Comparison of ENCODE assay signal across 8 cellular contexts in the genomic region with DNA sequence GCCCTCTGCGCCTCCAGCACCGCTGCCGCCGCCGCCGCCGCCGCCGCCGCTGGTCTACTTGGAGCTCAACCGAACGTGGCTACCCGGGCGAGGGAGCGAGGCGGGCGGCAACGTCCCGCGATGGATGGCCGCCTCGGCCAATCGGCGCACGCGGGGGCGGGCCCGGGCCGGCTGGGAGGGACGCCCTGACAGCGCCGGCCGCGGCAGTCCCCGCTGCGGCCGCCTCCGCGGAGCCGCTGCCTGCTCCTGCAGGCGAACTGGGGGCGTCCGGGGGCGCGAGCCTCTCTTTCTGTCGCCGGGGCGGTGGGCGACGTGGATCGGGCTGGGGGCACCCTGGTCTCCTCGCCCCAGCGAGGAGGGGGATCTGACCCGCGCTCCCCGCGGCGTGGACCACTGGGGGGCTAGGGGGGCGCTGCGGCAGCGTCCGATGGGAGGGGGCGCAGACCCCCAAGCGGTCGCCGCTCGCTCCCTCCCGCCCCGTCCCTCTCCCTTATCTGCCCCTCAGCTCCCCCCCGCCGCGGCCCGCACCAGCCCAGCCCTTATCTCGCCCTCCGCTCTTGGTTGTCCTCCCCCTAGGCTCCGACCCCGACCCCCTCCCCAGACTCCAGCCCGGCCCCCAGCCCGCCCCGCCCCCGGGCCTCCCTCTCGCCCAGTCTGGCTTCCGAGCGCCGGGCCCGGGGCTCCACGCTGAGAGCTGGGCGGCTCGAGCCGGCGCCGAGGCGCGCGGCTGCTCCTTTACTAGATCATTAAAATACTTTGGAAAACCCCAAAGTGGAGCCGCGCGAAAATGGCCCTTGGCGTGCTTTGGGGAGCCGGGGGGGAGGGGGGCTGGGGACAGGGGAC. TPM values are rescaled to one million over a fixed set of nuclear protein-coding genes. Genes with fewer than 3 reads are reported as not detected.
DNase-seq lines count a peak whose midpoint lies in the region; ATAC-seq and TF ChIP-seq lines count a peak whose summit lies in the region.

A gene (minus strand): TSS at position 56 of the 843 bp plus-strand sequence.

- ATAC-seq in GM21423 (IDR thresholded peaks at IDR 0.05; ENCODE audit: unreplicated experiment), result peak; percentile 82

- H3K9ac ChIP-seq in OCI-LY1 (ENCODE audit: low read length) (peak within 1 kb of the TSS; percentile 80), mucosa of rectum (ENCODE audit: low read depth in 1 of 2, low read length in 2 of 2) (peak within 1 kb of the TSS; percentile 74 to 84)

- no peaks in the 10 kb centered on the region for H4K20me1 ChIP-seq in OCI-LY1 (ENCODE audit: insufficient read depth, low read length)

- in situ Hi-C loops in Caki2 (cut with HindIII; ENCODE audit: low pct_unique_long_range_greater_than_20kb, low sequenced_read_pairs), result no loop called here

- peak; percentile 89 for DNase-seq in Caki2 (ENCODE audit: low read depth)
- DNase-seq in HuH-7 (ENCODE audit: low spot score), result peak; percentile 96
- peak; percentile 82 for DNase-seq in activated T-cell treated with anti-CD3 and anti-CD28 coated beads for 4 hours
- peak; percentile 58 for DNase-seq in epithelial cell of prostate (ENCODE audit: low read depth, low spot score)
- peak; percentile 91 for DNase-seq in stimulated activated CD8-positive, alpha-beta memory T cell treated with anti-CD3 and anti-CD28 coated beads, Interleukin-4, amount 100 ng/mL, for 48 hours

- H3K36me3 ChIP-seq in OCI-LY1 (ENCODE audit: insufficient read depth, low read length) (peaks cover 5% of the 10 kb centered on the region), mucosa of rectum (ENCODE audit: control insufficient read depth in 2 of 2, insufficient read depth in 2 of 2, low read length in 2 of 2) (peaks cover 7 to 8% of the 10 kb centered on the region in 2 donors)

- no peaks in the 10 kb centered on the region for H3F3A ChIP-seq in OCI-LY1 (ENCODE audit: insufficient read depth, low read length)

- H2AFZ ChIP-seq in OCI-LY1 (ENCODE audit: low read length), result 0 out of 2 replicates have a peak within 1 kb of the TSS, but pooled peaks have one; percentile 8

- H3K9me3 ChIP-seq in OCI-LY1 (ENCODE audit: low read length), result no peaks in the 10 kb centered on the region
- H3K9me3 ChIP-seq in mucosa of rectum (ENCODE audit: control insufficient read depth in 2 of 2, low read length in 2 of 2), result no peaks in the 10 kb centered on the region

- no peaks in the 10 kb centered on the region for H3K79me2 ChIP-seq in OCI-LY1 (ENCODE audit: insufficient read depth, low read length)

- H3K27ac ChIP-seq in OCI-LY1 (ENCODE audit: low read depth, low read length, poor library complexity, severe bottlenecking), result peak within 1 kb of the TSS; percentile 79
- peak within 1 kb of the TSS; percentile 70 for H3K27ac ChIP-seq in epithelial cell of prostate
- H3K27ac ChIP-seq in mucosa of rectum (ENCODE audit: low read depth in 2 of 2, low read length in 2 of 2), result peak within 1 kb of the TSS; percentile 86 to 92

- TF ChIP-seq CTCF in OCI-LY1 (IDR thresholded peaks at IDR 0.05; ENCODE audit: low read length), result peak; percentile 11; the same call in 1 of the 2 replicates

- peak within 1 kb of the TSS; percentile 88 for H3K4me2 ChIP-seq in OCI-LY1 (ENCODE audit: low read length)

- H3K9me2 ChIP-seq in OCI-LY1 (ENCODE audit: low read depth, low read length), result no peaks in the 10 kb centered on the region

- 0 out of 2 replicates have a peak, but pooled peaks cover 3% of the 10 kb centered on the region for H3K27me3 ChIP-seq in OCI-LY1 (ENCODE audit: insufficient read depth, low read length)
- H3K27me3 ChIP-seq in mucosa of rectum (ENCODE audit: control insufficient read depth in 2 of 2, insufficient read depth in 2 of 2, low read length in 2 of 2), result no peaks in the 10 kb centered on the region

- H3K4me3 ChIP-seq in OCI-LY1 (ENCODE audit: low read depth, low read length, poor library complexity, severe bottlenecking), result peak within 1 kb of the TSS; percentile 92
- peak within 1 kb of the TSS; percentile 75 to 86 for H3K4me3 ChIP-seq in mucosa of rectum (ENCODE audit: low read length in 2 of 2)

- H3K4me1 ChIP-seq in OCI-LY1 (ENCODE audit: insufficient read depth, low read length, severe bottlenecking) (peaks cover 45% of the 10 kb centered on the region), mucosa of rectum (ENCODE audit: control insufficient read depth in 2 of 2, insufficient read depth in 2 of 2, low read length in 2 of 2) (peaks cover 39 to 43% of the 10 kb centered on the region in 2 donors)

RNA-seq across cellular contexts. Expression of the gene that starts here (rescaled TPM):
- total RNA-seq in Caki2 (2014; rRNA removed; shearing (Covaris generic); ENCODE audit: low replicate concordance), result 8.2 and 14.4 TPM in 2 replicates

Comparison
In these comparisons a context has a peak if more than half of its experiments do, and no peak if none do; other contexts are left out.
1. Peak in every context shown above with its lines: DNase-seq, ATAC-seq, H3K4me3 ChIP-seq and H3K27ac ChIP-seq.